Comparison of ENCODE assay signal across 17 cellular contexts in genomic region chr3:47854267-47854666, GRCh38. TPM values are rescaled to one million over a fixed set of nuclear protein-coding genes. Genes with fewer than 3 reads are reported as not detected.
A peak's percentile ranks its signal among the peaks of the same experiment; 100 is the strongest.
DNase-seq lines count a peak whose midpoint lies in the region; ATAC-seq and TF ChIP-seq lines count a peak whose summit lies in the region.
"Had no signal": no experiment of that assay in that cellular context is flagged by ENCODE, and none has a peak within 500 bp of the region (broad histone marks: within the 10 kb centered on the region; RNA-seq: fewer than 3 reads in every experiment).

No MANE protein-coding gene starts in this region.

- H3K4me2 ChIP-seq in neural progenitor cell: no peak overlapping the region

- peaks cover 21% of the 10 kb centered on the region for H3F3A ChIP-seq in neural progenitor cell (ENCODE audit: low read depth)

- ATAC-seq in Right ventricle myocardium superior (ENCODE audit: poor library complexity): no peak
- no peak for ATAC-seq in right cardiac atrium
- ATAC-seq in stimulated activated naive B cell treated with anti-CD40 and anti-IgM and Interleukin-4, amounts not matched to agents 10 μg/mL and 1 μg/mL and 100 μg/mL, for 72 hours (replicated peaks): no peak
- ATAC-seq: Panc1 had no signal

- H3K4me1 ChIP-seq in right cardiac atrium (ENCODE audit: control insufficient read depth, insufficient read depth, low read length) (no peaks in the 10 kb centered on the region), endodermal cell (ENCODE audit: control insufficient read depth, insufficient read depth, low read length) (no peaks in the 10 kb centered on the region), neural progenitor cell (no peaks in the 10 kb centered on the region)
- H3K4me1 ChIP-seq in CD8-positive, alpha-beta memory T cell (ENCODE audit: insufficient read depth, low read length): no peaks in the 10 kb centered on the region

- H3K27ac Mint-ChIP-seq in endodermal cell (no peak overlapping the region), neural progenitor cell (peak overlapping the region; percentile 63)
- H3K27ac Mint-ChIP-seq in stimulated activated naive B cell treated with anti-CD40 and anti-IgM and Interleukin-4, amounts not matched to agents 10 μg/mL and 1 μg/mL and 100 μg/mL, for 72 hours: peak overlapping the region; percentile 87
- H3K27ac Mint-ChIP-seq in CD8-positive, alpha-beta memory T cell: peak overlapping the region in 1 of 8 donors; percentile 72

- no peak overlapping the region for H3K4me3 ChIP-seq in right cardiac atrium (ENCODE audit: low read length)
- H3K4me3 ChIP-seq in endodermal cell (ENCODE audit: low read length): no peak overlapping the region
- no peak overlapping the region for H3K4me3 ChIP-seq in neural progenitor cell
- no peak overlapping the region for H3K4me3 ChIP-seq in CD8-positive, alpha-beta memory T cell (ENCODE audit: low read length)

- peak; percentile 25 for DNase-seq in Right ventricle myocardium superior
- DNase-seq in right cardiac atrium: no peak
- DNase-seq in endodermal cell: no peak
- DNase-seq in neural progenitor cell (ENCODE audit: low spot score): no peak
- no peak for DNase-seq in stimulated activated naive B cell treated with anti-CD40 and anti-IgM and Interleukin-4, amounts not matched to agents 10 μg/mL and 1 μg/mL and 100 μg/mL, for 72 hours
- DNase-seq in CD8-positive, alpha-beta memory T cell: no peak
- DNase-seq in MV-4-11 (lab: John Stamatoyannopoulos, UW): no peak
- no peak for DNase-seq in RPMI8226
- DNase-seq: EL, GF-D8, NCI-H1694 treated with DMSO at 0.1 percent for 48 hours, NCI-H2081 treated with DMSO at 0.1 percent for 48 hours, NCI-H2171 treated with DMSO at 0.1 percent for 48 hours, NCI-H524 treated with DMSO at 0.1 percent for 48 hours, NCI-H82 had no signal

- H2AFZ ChIP-seq in neural progenitor cell (replicated peaks): no peak overlapping the region

- H3K27me3 Mint-ChIP-seq in endodermal cell (ENCODE audit: insufficient read depth) (no peaks in the 10 kb centered on the region), neural progenitor cell (ENCODE audit: insufficient read depth, low read depth) (peaks cover 10% of the 10 kb centered on the region)
- H3K27me3 Mint-ChIP-seq in stimulated activated naive B cell treated with anti-CD40 and anti-IgM and Interleukin-4, amounts not matched to agents 10 μg/mL and 1 μg/mL and 100 μg/mL, for 72 hours: no peaks in the 10 kb centered on the region
- H3K27me3 Mint-ChIP-seq in CD8-positive, alpha-beta memory T cell: no peaks in the 10 kb centered on the region

- CTCF ChIA-PET in CD8-positive, alpha-beta memory T cell (lab: Charles Lee): no interaction called here

- H3K4me3 Mint-ChIP-seq in endodermal cell (no peak overlapping the region), neural progenitor cell (no peak overlapping the region)
- H3K4me3 Mint-ChIP-seq in stimulated activated naive B cell treated with anti-CD40 and anti-IgM and Interleukin-4, amounts not matched to agents 10 μg/mL and 1 μg/mL and 100 μg/mL, for 72 hours: no peak overlapping the region
- H3K4me3 Mint-ChIP-seq in CD8-positive, alpha-beta memory T cell: no peak overlapping the region

- peaks cover 81% of the 10 kb centered on the region for H3K36me3 ChIP-seq in endodermal cell (ENCODE audit: control insufficient read depth, insufficient read depth, low read length)
- H3K36me3 ChIP-seq in neural progenitor cell: no peaks in the 10 kb centered on the region
- H3K36me3 ChIP-seq in CD8-positive, alpha-beta memory T cell (ENCODE audit: insufficient read depth, low read length): peaks cover 6% of the 10 kb centered on the region

- whole genome bisulfite sequencing in right cardiac atrium: 88% methylated on average over 11 of the region's 11 CpGs
- 93 to 95% methylated on average over 8 to 11 of the region's 11 CpGs for WGBS in endodermal cell (ENCODE audit: insufficient coverage in 1 of 2, insufficient read length in 1 of 2), 2 experiments

- H4K20me1 ChIP-seq in neural progenitor cell (ENCODE audit: low read depth): no peaks in the 10 kb centered on the region

- H3K27me3 ChIP-seq in right cardiac atrium (ENCODE audit: control insufficient read depth, insufficient read depth) (no peaks in the 10 kb centered on the region), endodermal cell (ENCODE audit: control insufficient read depth, insufficient read depth, low read length, poor library complexity, severe bottlenecking) (no peaks in the 10 kb centered on the region), neural progenitor cell (no peaks in the 10 kb centered on the region)
- H3K27me3 ChIP-seq in CD8-positive, alpha-beta memory T cell (ENCODE audit: insufficient read depth, low read length, poor library complexity, severe bottlenecking): no peaks in the 10 kb centered on the region

- H3K9me3 ChIP-seq in right cardiac atrium (ENCODE audit: control insufficient read depth, low read length): no peaks in the 10 kb centered on the region
- no peaks in the 10 kb centered on the region for H3K9me3 ChIP-seq in endodermal cell (ENCODE audit: control insufficient read depth, low read length)
- no peaks in the 10 kb centered on the region for H3K9me3 ChIP-seq in neural progenitor cell (ENCODE audit: low read depth)
- no peaks in the 10 kb centered on the region for H3K9me3 ChIP-seq in CD8-positive, alpha-beta memory T cell (ENCODE audit: low read length)

- H3K27ac ChIP-seq in right cardiac atrium (ENCODE audit: low read length) (no peak overlapping the region), endodermal cell (ENCODE audit: low read depth, low read length) (peak overlapping the region; percentile 53), neural progenitor cell (peak overlapping the region; percentile 53)
- H3K27ac ChIP-seq in CD8-positive, alpha-beta memory T cell (ENCODE audit: low read depth, low read length): no peak overlapping the region
- H3K27ac ChIP-seq: C4-2B had no signal

- no peaks in the 10 kb centered on the region for H3K4me1 Mint-ChIP-seq in endodermal cell
- peaks cover 3% of the 10 kb centered on the region for H3K4me1 Mint-ChIP-seq in neural progenitor cell
- H3K4me1 Mint-ChIP-seq in stimulated activated naive B cell treated with anti-CD40 and anti-IgM and Interleukin-4, amounts not matched to agents 10 μg/mL and 1 μg/mL and 100 μg/mL, for 72 hours: peaks cover 4 to 11% of the 10 kb centered on the region in 2 donors
- H3K4me1 Mint-ChIP-seq in CD8-positive, alpha-beta memory T cell: no peaks in the 10 kb centered on the region

- H3K9ac ChIP-seq in endodermal cell (ENCODE audit: extremely low read depth, low read length, poor library complexity, severe bottlenecking) (no peak overlapping the region), neural progenitor cell (no peak overlapping the region)

- H3K9me3 Mint-ChIP-seq in endodermal cell (no peaks in the 10 kb centered on the region), neural progenitor cell (peaks cover 3% of the 10 kb centered on the region)
- H3K9me3 Mint-ChIP-seq in stimulated activated naive B cell treated with anti-CD40 and anti-IgM and Interleukin-4, amounts not matched to agents 10 μg/mL and 1 μg/mL and 100 μg/mL, for 72 hours: no peaks in the 10 kb centered on the region
- no peaks in the 10 kb centered on the region for H3K9me3 Mint-ChIP-seq in CD8-positive, alpha-beta memory T cell

- intact Hi-C loops in Right ventricle myocardium superior (cut with DNase I): no loop called here
- intact Hi-C loops in right cardiac atrium (cut with DNase I): loop anchor here in 1 of 4 donors (10.0 kb wide), 1 partner anchor 131 kb away; no protein-coding TSS in a partner anchor

- H3K36me3 Mint-ChIP-seq in endodermal cell (ENCODE audit: low read depth) (peaks cover 61% of the 10 kb centered on the region), neural progenitor cell (peaks cover 26% of the 10 kb centered on the region)
- H3K36me3 Mint-ChIP-seq in stimulated activated naive B cell treated with anti-CD40 and anti-IgM and Interleukin-4, amounts not matched to agents 10 μg/mL and 1 μg/mL and 100 μg/mL, for 72 hours: peaks cover 28 to 61% of the 10 kb centered on the region in 2 donors
- H3K36me3 Mint-ChIP-seq in CD8-positive, alpha-beta memory T cell: peaks cover 0 to 84% (median 9%) of the 10 kb centered on the region in 3 donors

- TF ChIP-seq CTCF in endodermal cell (conservative IDR thresholded peaks at IDR 0.05) (no peak), neural progenitor cell (IDR thresholded peaks at IDR 0.05) (no peak)

- POLR2A ChIA-PET in CD8-positive, alpha-beta memory T cell (lab: Charles Lee): no interaction called here

- no peaks in the 10 kb centered on the region for H3K79me2 ChIP-seq in neural progenitor cell (ENCODE audit: low read depth)

RNA-seq across cellular contexts. Expression of gene DHX30, which starts 51.3 kb away (rescaled TPM):
- total RNA-seq in Right ventricle myocardium superior (45.3 TPM), right cardiac atrium (10 to 100 TPM; 46.3 to 51.3 (median 51.1) TPM), endodermal cell (100 to 1,000 TPM; 104 to 113 TPM), neural progenitor cell (ENCODE audit: low replicate concordance) (70.9 and 116 TPM in 2 replicates)
- 36.7 TPM for polyA plus RNA-seq in right cardiac atrium
- 96.9 TPM for polyA plus RNA-seq in endodermal cell (2013, experiment 1 of 2)
- polyA plus RNA-seq in endodermal cell (2013, experiment 2 of 2): 86.5 TPM
- 100 to 1,000 TPM; 117 TPM for total RNA-seq in CD8-positive, alpha-beta memory T cell
- polyA plus RNA-seq in CD8-positive, alpha-beta memory T cell: 48.3 TPM

Comparison
In these comparisons a context has a peak if more than half of its experiments do, and no peak if none do; other contexts are left out.
1. H3K27ac ChIP-seq: peak in endodermal cell (single experiment) and neural progenitor cell (single experiment); none in right cardiac atrium (single experiment) and CD8-positive, alpha-beta memory T cell (single experiment).